ENCODE assay signal across 2 cellular contexts in genomic region chr7:451255-452229, GRCh38.
TF ChIP-seq lines count a peak whose summit lies in the region.

No MANE protein-coding gene starts in this region.

TF ChIP-seq in HEK293, 187 proteins besides CTCF, POLR2A, EP300 and RAD21 (continued from another document):
- TF ChIP-seq ZSCAN5A (tag by site-specific recombination; IDR thresholded peaks at IDR 0.05), result no peak
- peak; percentile 88 for TF ChIP-seq ZIC2 (tag by site-specific recombination; IDR thresholded peaks at IDR 0.05)
- TF ChIP-seq KLF17 (tag by site-specific recombination; IDR thresholded peaks at IDR 0.05), result peak; percentile 69; the same call in 1 of the 2 replicates

TF ChIP-seq in GM12878, 131 proteins besides CTCF, POLR2A, EP300 and RAD21 (continued from another document and continues in another):
- no peak for TF ChIP-seq CEBPZ (IDR thresholded peaks at IDR 0.05; ENCODE audit: low read depth, low read length)
- TF ChIP-seq NFYA (IDR thresholded peaks at IDR 0.05; ENCODE audit: borderline replicate concordance, low read depth, low read length), result no peak
- no peak for TF ChIP-seq ZNF687 (IDR thresholded peaks at IDR 0.05)
- no peak for TF ChIP-seq ZNF207 (IDR thresholded peaks at IDR 0.05; ENCODE audit: borderline replicate concordance)
- no peak for TF ChIP-seq SIX5 (IDR thresholded peaks at IDR 0.05; ENCODE audit: low read depth, low read length, severe bottlenecking)
- no peak for TF ChIP-seq ZZZ3 (IDR thresholded peaks at IDR 0.05; ENCODE audit: control insufficient read depth, insufficient read length, low read depth)
- no peak for TF ChIP-seq STAT1 (conservative IDR thresholded peaks at IDR 0.05)
- 0 out of 2 replicates have a peak, but pooled peaks have one; percentile 49 for TF ChIP-seq MEF2A (IDR thresholded peaks at IDR 0.05; ENCODE audit: insufficient read depth, low read depth, low read length)
- no peak for TF ChIP-seq ELK1 (IDR thresholded peaks at IDR 0.05; ENCODE audit: low read depth, low read length)
- peak; percentile 59; the same call in 1 of the 2 replicates for TF ChIP-seq IKZF1 (conservative IDR thresholded peaks at IDR 0.05)
- no peak for TF ChIP-seq HDGF (IDR thresholded peaks at IDR 0.05)
- no peak for TF ChIP-seq JUND (IDR thresholded peaks at IDR 0.05; ENCODE audit: low read depth, low read length)
- peak; percentile 65 for TF ChIP-seq MEF2B (IDR thresholded peaks at IDR 0.05; ENCODE audit: partially characterized antibody, poor library complexity, severe bottlenecking)
- TF ChIP-seq SMAD1 (IDR thresholded peaks at IDR 0.05; ENCODE audit: low read depth, partially characterized antibody), result no peak
- TF ChIP-seq ZBTB4 (CRISPR knock-in tag; IDR thresholded peaks at IDR 0.05), result no peak
- TF ChIP-seq EED (IDR thresholded peaks at IDR 0.05; ENCODE audit: low read depth), result no peak
- TF ChIP-seq ATF7 (IDR thresholded peaks at IDR 0.05; ENCODE audit: low read depth), result peak; percentile 85
- no peak for TF ChIP-seq E2F8 (IDR thresholded peaks at IDR 0.05; ENCODE audit: low read depth, partially characterized antibody)
- TF ChIP-seq IKZF2 (IDR thresholded peaks at IDR 0.05), result 0 out of 4 replicates have a peak, but pooled peaks of 1 of the 2 experiments have one; percentile 36
- no peak for TF ChIP-seq TAF1 (IDR thresholded peaks at IDR 0.05; ENCODE audit: borderline replicate concordance, low read depth, low read length)
- TF ChIP-seq RUNX3 (IDR thresholded peaks at IDR 0.05; ENCODE audit: low read length), result peak; percentile 47
- no peak for TF ChIP-seq YY1 (IDR thresholded peaks at IDR 0.05; ENCODE audit: low read depth, low read length)
- no peak for TF ChIP-seq PBX3 (IDR thresholded peaks at IDR 0.05; ENCODE audit: insufficient replicate concordance, low read depth, low read length)
- no peak for TF ChIP-seq E2F4 (IDR thresholded peaks at IDR 0.05; ENCODE audit: low read depth, low read length)
- TF ChIP-seq SRF (IDR thresholded peaks at IDR 0.05; ENCODE audit: low read depth in 2 of 2, low read length in 2 of 2), result no peak
- peak in 1 of 2 experiments; percentile 37; a peak in 1 of 3 replicates for TF ChIP-seq EGR1 (IDR thresholded peaks at IDR 0.05; ENCODE audit: borderline replicate concordance in 1 of 2, low read depth in 2 of 2, low read length in 2 of 2)
- no peak for TF ChIP-seq NFXL1 (IDR thresholded peaks at IDR 0.05; ENCODE audit: borderline replicate concordance)
- peak; percentile 12; the same call in 1 of the 2 replicates for TF ChIP-seq CREM (IDR thresholded peaks at IDR 0.05; ENCODE audit: low read depth)
- no peak for TF ChIP-seq HDAC6 (IDR thresholded peaks at IDR 0.05; ENCODE audit: unreplicated experiment)
- 0 out of 2 replicates have a peak, but pooled peaks have one; percentile 33 for TF ChIP-seq YBX1 (IDR thresholded peaks at IDR 0.05)
- no peak for TF ChIP-seq HSF1 (IDR thresholded peaks at IDR 0.05; ENCODE audit: low read depth, low read length)
- TF ChIP-seq SREBF2 (IDR thresholded peaks at IDR 0.05; ENCODE audit: low read length), result no peak
